ENCODE assay signal across 8 cellular contexts in the genomic region with DNA sequence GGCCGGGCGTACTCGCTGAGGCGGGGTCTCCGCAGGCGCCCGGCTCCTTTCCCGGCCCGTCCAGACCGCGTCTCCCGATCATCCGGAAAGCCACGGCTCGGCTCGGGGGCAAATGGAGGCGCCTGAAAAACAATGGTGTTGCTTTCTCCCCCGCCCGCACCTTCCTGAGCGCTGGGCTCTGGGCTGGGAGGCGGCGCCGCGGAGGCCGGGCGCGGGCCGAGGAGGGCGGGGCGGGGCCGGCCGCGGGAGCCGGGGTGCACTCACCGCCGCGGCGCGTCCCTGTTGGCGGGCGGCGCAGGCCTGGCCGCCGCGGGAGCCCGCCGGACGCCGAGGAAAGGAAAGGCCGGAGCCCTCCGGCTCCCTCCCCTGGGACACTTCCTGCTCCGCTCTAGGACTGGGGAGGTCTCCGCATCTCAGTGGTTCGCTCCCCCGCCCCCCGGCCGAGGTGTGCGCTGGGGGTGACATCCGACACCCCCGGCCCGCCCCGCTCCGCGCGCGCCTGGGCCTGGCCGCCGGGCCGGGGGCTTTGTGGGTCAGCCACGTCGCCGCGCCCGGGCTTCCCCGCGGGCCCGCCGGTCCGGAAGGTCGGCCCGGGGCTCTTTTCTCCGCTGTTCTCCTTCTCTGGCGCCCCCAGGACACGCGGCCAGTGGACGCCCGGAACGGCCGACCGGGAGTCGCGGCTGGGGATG. TPM values are rescaled to one million over a fixed set of nuclear protein-coding genes. Genes with fewer than 3 reads are reported as not detected.
DNase-seq lines count a peak whose midpoint lies in the region; ATAC-seq and TF ChIP-seq lines count a peak whose summit lies in the region.

A gene (minus strand): TSS at position 342 of the 689 bp plus-strand sequence. CDS start 2,289 bp downstream, outside the sequence.

- peak within 1 kb of the TSS; percentile 81 for H3K4me2 ChIP-seq in GM23248 (ENCODE audit: unreplicated experiment)
- H3K4me2 ChIP-seq in Karpas-422 (ENCODE audit: low read depth, low read length, poor library complexity, severe bottlenecking), result peak within 1 kb of the TSS; percentile 86
- H3K4me2 ChIP-seq in neural progenitor cell, result peak within 1 kb of the TSS; percentile 93

- H3K9me3 ChIP-seq in GM23248 (ENCODE audit: low read depth) (no peaks in the 10 kb centered on the region), Karpas-422 (ENCODE audit: low read length) (no peaks in the 10 kb centered on the region), neural progenitor cell (ENCODE audit: low read depth) (no peaks in the 10 kb centered on the region)

- peak within 1 kb of the TSS; percentile 90 for H3K4me3 ChIP-seq in GM23248
- H3K4me3 ChIP-seq in Karpas-422 (ENCODE audit: low read length), result peak within 1 kb of the TSS; percentile 96
- H3K4me3 ChIP-seq in neural progenitor cell, result peak within 1 kb of the TSS; percentile 100

- H3K27me3 ChIP-seq in GM23248 (replicated peaks; ENCODE audit: insufficient read depth) (no peaks in the 10 kb centered on the region), Karpas-422 (ENCODE audit: low read length) (no peaks in the 10 kb centered on the region), foreskin keratinocyte (no peaks in the 10 kb centered on the region), neural progenitor cell (no peaks in the 10 kb centered on the region)

- peaks cover 31% of the 10 kb centered on the region for H3K36me3 Mint-ChIP-seq in neural progenitor cell

- H3K9me3 Mint-ChIP-seq in neural progenitor cell, result no peaks in the 10 kb centered on the region

- 1% methylated on average over 53 to 54 of the region's 92 CpGs for WGBS in GM23248 (ENCODE audit: low coverage in 1 of 2, low lambda C conversion rate in 2 of 2, missing lambda C conversion rate in 2 of 2), 2 experiments

- H3K79me2 ChIP-seq in GM23248 (ENCODE audit: insufficient read depth) (peaks cover 53% of the 10 kb centered on the region), Karpas-422 (ENCODE audit: low read length) (peaks cover 86% of the 10 kb centered on the region), neural progenitor cell (ENCODE audit: low read depth) (peaks cover 89% of the 10 kb centered on the region)

- peak within 1 kb of the TSS; percentile 93 for H3K4me3 Mint-ChIP-seq in neural progenitor cell

- ATAC-seq in foreskin keratinocyte, result peak; percentile 72

- H3K36me3 ChIP-seq in GM23248 (ENCODE audit: low read depth) (no peaks in the 10 kb centered on the region; the same call in 1 of the 2 replicates), Karpas-422 (ENCODE audit: insufficient read depth, low read length) (peaks cover 29% of the 10 kb centered on the region), neural progenitor cell (no peaks in the 10 kb centered on the region)

- H4K20me1 ChIP-seq in GM23248 (ENCODE audit: insufficient read depth), result no peaks in the 10 kb centered on the region; the same call in 1 of the 2 replicates
- peaks cover 31% of the 10 kb centered on the region for H4K20me1 ChIP-seq in Karpas-422 (ENCODE audit: insufficient read depth, low read depth, low read length)
- H4K20me1 ChIP-seq in neural progenitor cell (ENCODE audit: low read depth), result peaks cover 82% of the 10 kb centered on the region

- H3K27ac ChIP-seq in GM23248 (peak within 1 kb of the TSS; percentile 69), Karpas-422 (ENCODE audit: low read length) (peak within 1 kb of the TSS; percentile 61), foreskin keratinocyte (peak within 1 kb of the TSS; percentile 75), neural progenitor cell (peak within 1 kb of the TSS; percentile 92)

- H2AFZ ChIP-seq in GM23248 (peak within 1 kb of the TSS; percentile 87), Karpas-422 (ENCODE audit: low read length) (peak within 1 kb of the TSS; percentile 59; the same call in 1 of the 2 replicates), neural progenitor cell (replicated peaks) (peak within 1 kb of the TSS; percentile 84)

- peaks cover 47% of the 10 kb centered on the region for H3K4me1 Mint-ChIP-seq in neural progenitor cell

- H3K9ac ChIP-seq in GM23248 (peak within 1 kb of the TSS; percentile 93), Karpas-422 (ENCODE audit: low read length) (peak within 1 kb of the TSS; percentile 98), neural progenitor cell (peak within 1 kb of the TSS; percentile 97)

- H3F3A ChIP-seq in GM23248 (ENCODE audit: insufficient read depth) (no peaks in the 10 kb centered on the region), neural progenitor cell (ENCODE audit: low read depth) (peaks cover 6% of the 10 kb centered on the region)

- 0 out of 2 replicates have a peak, but pooled peaks cover 4% of the 10 kb centered on the region for H3K4me1 ChIP-seq in GM23248 (ENCODE audit: insufficient read depth)
- peaks cover 30% of the 10 kb centered on the region for H3K4me1 ChIP-seq in Karpas-422 (ENCODE audit: low read length)
- no peaks in the 10 kb centered on the region for H3K4me1 ChIP-seq in foreskin keratinocyte
- H3K4me1 ChIP-seq in neural progenitor cell, result peaks cover 36% of the 10 kb centered on the region

- in situ Hi-C loops in GM23248 (cut with MboI), result no loop called here

- H3K27me3 Mint-ChIP-seq in neural progenitor cell (ENCODE audit: insufficient read depth, low read depth), result peaks cover 3% of the 10 kb centered on the region

- peak within 1 kb of the TSS; percentile 88 for H3K27ac Mint-ChIP-seq in neural progenitor cell

- no peak for TF ChIP-seq CTCF in foreskin keratinocyte (conservative IDR thresholded peaks at IDR 0.05)
- TF ChIP-seq CTCF in neural progenitor cell (IDR thresholded peaks at IDR 0.05), result peak; percentile 20

- DNase-seq in EL, result peak; percentile 84
- peak; percentile 86 for DNase-seq in GM23248
- peak; percentile 96 for DNase-seq in Karpas-422
- DNase-seq in RPMI7951 (ENCODE audit: low read depth), result peak; percentile 85
- peak; percentile 55 for DNase-seq in activated gamma-delta T cell treated with anti-CD3 and anti-CD28 coated beads, Interleukin-2, amount 50 U/mL, for 16 hours (ENCODE audit: low read depth)
- DNase-seq in foreskin keratinocyte, result peak; percentile 51 to 67
- peak; percentile 95 for DNase-seq in neural progenitor cell (ENCODE audit: low spot score)
- DNase-seq in superior temporal gyrus (ENCODE audit: extremely low spot score), result peak; percentile 55

- H3K9me2 ChIP-seq in GM23248 (ENCODE audit: insufficient read depth) (no peaks in the 10 kb centered on the region), Karpas-422 (replicated peaks; ENCODE audit: insufficient read depth, low read length) (no peaks in the 10 kb centered on the region)

RNA-seq across cellular contexts. Expression of the gene that starts here (rescaled TPM):
- total RNA-seq in GM23248 (2014; rRNA removed; shearing (Covaris generic)), result 21.0 and 34.9 TPM in 2 replicates
- polyA plus RNA-seq in GM23248 (2016; fragmentation: Nextera tagmentation; extraction: Ambion mirVana) (6.7 and 8.2 TPM in 2 replicates), foreskin keratinocyte (8.7 and 10.7 TPM in 2 replicates)
- 28.6 and 75.1 TPM in 2 replicates for total RNA-seq in Karpas-422 (2014; rRNA removed; shearing (Covaris generic); ENCODE audit: low replicate concordance)
- total RNA-seq in RPMI7951 (2014; rRNA removed; shearing (Covaris generic)), result 12.6 and 12.9 TPM in 2 replicates
- total RNA-seq in foreskin keratinocyte (19.9 and 21.4 TPM in 2 replicates), neural progenitor cell (ENCODE audit: low replicate concordance) (30.1 and 97.7 TPM in 2 replicates)

Comparison
In these comparisons a context has a peak if more than half of its experiments do, and no peak if none do; other contexts are left out.
1. Peak in every context shown above with its lines: DNase-seq, ATAC-seq, H3K4me3 ChIP-seq and H3K27ac ChIP-seq.